Comparison of ENCODE assay signal across 17 cellular contexts in the genomic region with DNA sequence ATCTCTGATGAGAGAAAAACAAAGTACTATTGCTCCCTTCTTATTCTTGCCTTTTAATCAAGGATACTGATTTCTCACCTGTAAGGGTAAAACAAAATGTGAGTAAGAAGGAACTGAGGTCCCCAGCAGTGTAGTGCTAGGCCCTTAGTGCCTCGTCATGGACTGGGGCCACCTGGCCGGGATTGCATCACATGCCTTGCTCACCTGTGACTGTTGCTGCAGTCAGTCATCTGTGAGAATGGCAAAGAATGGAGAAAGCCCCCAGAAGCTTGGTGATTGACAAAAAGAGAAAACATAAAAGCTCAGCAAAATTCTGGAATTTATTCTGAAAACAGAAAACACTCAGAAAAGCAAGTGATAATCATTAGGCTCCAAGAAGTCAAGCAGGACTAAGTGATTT.
A peak's percentile ranks its signal among the peaks of the same experiment; 100 is the strongest.
DNase-seq lines count a peak whose midpoint lies in the region; ATAC-seq and TF ChIP-seq lines count a peak whose summit lies in the region.
"Had no signal": no experiment of that assay in that cellular context is flagged by ENCODE, and none has a peak within 500 bp of the region (broad histone marks: within the 10 kb centered on the region; RNA-seq: fewer than 3 reads in every experiment).

No MANE protein-coding gene starts in this region.

- H3K27ac Mint-ChIP-seq in MCF 10A (ENCODE audit: low read depth, unreplicated experiment) = no peak overlapping the region
- H3K27ac Mint-ChIP-seq in activated CD8-positive, alpha-beta T cell treated with anti-CD3 and anti-CD28 coated beads, Interleukin-2, amount 10 ng/mL, durations not matched to agents 7 days and 5 days = no peak overlapping the region

- intact Hi-C loops in MCF 10A (cut with micrococcal nuclease) = loop anchor here (5.0 kb wide), 1 partner anchor 63 kb away; a partner anchor contains a TSS
- intact Hi-C loops in breast epithelium (cut with DNase I; ENCODE audit: low total_unique reads) = no loop called here

- H3K4me3 ChIP-seq in breast epithelium (no peak overlapping the region), mesenchymal stem cell (ENCODE audit: insufficient read depth in 1 of 2, low read depth in 1 of 2, low read length in 2 of 2) (no peak overlapping the region)
- H3K4me3 ChIP-seq: BLaER1 had no signal

- H2AK5ac ChIP-seq in mesenchymal stem cell (ENCODE audit: low read length, severe bottlenecking) = peak overlapping the region; percentile 31

- POLR2A ChIA-PET in MCF 10A (lab: Yijun Ruan, JAX) = interaction anchor here (0.6 kb wide), 1 partner anchor 16 kb away, joined by 3 read pairs; no protein-coding TSS in a partner anchor
- POLR2A ChIA-PET in activated CD8-positive, alpha-beta T cell treated with anti-CD3 and anti-CD28 coated beads, Interleukin-2, amount 10 ng/mL, durations not matched to agents 7 days and 5 days (lab: Charles Lee) = no interaction called here

- H3K36me3 ChIP-seq in breast epithelium (no peaks in the 10 kb centered on the region), mesenchymal stem cell (ENCODE audit: control insufficient read depth in 1 of 2, insufficient read depth in 2 of 2, low read depth in 1 of 2, low read length in 2 of 2) (peaks cover 0 to 3% of the 10 kb centered on the region in 2 experiments)
- H3K36me3 ChIP-seq: BLaER1 had no signal

- no peak overlapping the region for H3K14ac ChIP-seq in mesenchymal stem cell (ENCODE audit: low read length in 2 of 2)

- H4K8ac ChIP-seq in mesenchymal stem cell (ENCODE audit: low read length) = peak overlapping the region; percentile 27

- peaks cover 16% of the 10 kb centered on the region for H3K4me1 Mint-ChIP-seq in MCF 10A (ENCODE audit: insufficient read depth, unreplicated experiment)
- H3K4me1 Mint-ChIP-seq in activated CD8-positive, alpha-beta T cell treated with anti-CD3 and anti-CD28 coated beads, Interleukin-2, amount 10 ng/mL, durations not matched to agents 7 days and 5 days (ENCODE audit: low read depth) = peaks cover 20% of the 10 kb centered on the region

- TF ChIP-seq CTCF in MCF 10A (IDR thresholded peaks at IDR 0.05; ENCODE audit: unreplicated experiment) (no peak), breast epithelium (IDR thresholded peaks at IDR 0.05) (no peak)

- no peak overlapping the region for H2BK120ac ChIP-seq in mesenchymal stem cell (ENCODE audit: low read depth, low read length)

- ATAC-seq in esophagus mucosa (peak; percentile 62), HG03159 (IDR thresholded peaks at IDR 0.05; ENCODE audit: unreplicated experiment) (no peak)
- ATAC-seq in activated CD4-positive, CD25-positive, alpha-beta regulatory T cell treated with anti-CD3 and anti-CD28 coated beads, Interleukin-2, amount 50 U/mL, for 24 hours = no peak
- ATAC-seq in activated CD8-positive, alpha-beta T cell treated with anti-CD3 and anti-CD28 coated beads, Interleukin-2, amount 10 ng/mL, durations not matched to agents 7 days and 5 days = no peak

- H3K4me3 Mint-ChIP-seq in MCF 10A (ENCODE audit: unreplicated experiment) = no peak overlapping the region
- no peak overlapping the region for H3K4me3 Mint-ChIP-seq in activated CD8-positive, alpha-beta T cell treated with anti-CD3 and anti-CD28 coated beads, Interleukin-2, amount 10 ng/mL, durations not matched to agents 7 days and 5 days
- H3K4me3 Mint-ChIP-seq: CD8-positive, alpha-beta memory T cell had no signal

- H3K4me1 ChIP-seq in breast epithelium (no peaks in the 10 kb centered on the region), mesenchymal stem cell (ENCODE audit: control insufficient read depth, insufficient read depth, low read depth, low read length) (peaks cover 6% of the 10 kb centered on the region)

- no peak for TF ChIP-seq POLR2A in breast epithelium (IDR thresholded peaks at IDR 0.05)

- no peak overlapping the region for H2BK15ac ChIP-seq in mesenchymal stem cell (ENCODE audit: low read depth, poor library complexity, severe bottlenecking)

- no peak overlapping the region for H3K23ac ChIP-seq in mesenchymal stem cell (ENCODE audit: low read length in 2 of 2)

- H3K4ac ChIP-seq in mesenchymal stem cell (ENCODE audit: low read depth in 1 of 2, low read length in 2 of 2) = peak overlapping the region in 1 of 2 experiments; percentile 79

- peaks cover 6% of the 10 kb centered on the region for H3K36me3 Mint-ChIP-seq in MCF 10A (ENCODE audit: insufficient read depth, unreplicated experiment)
- H3K36me3 Mint-ChIP-seq in activated CD8-positive, alpha-beta T cell treated with anti-CD3 and anti-CD28 coated beads, Interleukin-2, amount 10 ng/mL, durations not matched to agents 7 days and 5 days (ENCODE audit: low read depth) = peaks cover 4% of the 10 kb centered on the region

- H3K27me3 Mint-ChIP-seq in MCF 10A (ENCODE audit: insufficient read depth, unreplicated experiment) = no peaks in the 10 kb centered on the region
- no peaks in the 10 kb centered on the region for H3K27me3 Mint-ChIP-seq in activated CD8-positive, alpha-beta T cell treated with anti-CD3 and anti-CD28 coated beads, Interleukin-2, amount 10 ng/mL, durations not matched to agents 7 days and 5 days (ENCODE audit: low read depth)

- peak overlapping the region; percentile 31 to 49 for H2BK12ac ChIP-seq in mesenchymal stem cell (ENCODE audit: low read length in 2 of 2)

- no peak overlapping the region for H2BK5ac ChIP-seq in mesenchymal stem cell (ENCODE audit: low read depth, low read length, poor library complexity, severe bottlenecking)

- H4K91ac ChIP-seq in mesenchymal stem cell (ENCODE audit: low read length) = no peak overlapping the region

- peaks cover 33% of the 10 kb centered on the region for H3K79me1 ChIP-seq in mesenchymal stem cell (replicated peaks; ENCODE audit: low read length, poor library complexity, severe bottlenecking)

- WGBS in mesenchymal stem cell = 46% methylated on average over 2 of the region's 2 CpGs

- H3K9me3 Mint-ChIP-seq in MCF 10A (ENCODE audit: unreplicated experiment) = no peaks in the 10 kb centered on the region
- no peaks in the 10 kb centered on the region for H3K9me3 Mint-ChIP-seq in activated CD8-positive, alpha-beta T cell treated with anti-CD3 and anti-CD28 coated beads, Interleukin-2, amount 10 ng/mL, durations not matched to agents 7 days and 5 days (ENCODE audit: insufficient read depth)
- H3K9me3 Mint-ChIP-seq: CD8-positive, alpha-beta memory T cell had no signal

- no peak overlapping the region for H2AFZ ChIP-seq in mesenchymal stem cell (ENCODE audit: low read depth, low read length)

- CTCF ChIA-PET in MCF 10A (lab: Yijun Ruan, JAX) = no interaction called here
- CTCF ChIA-PET in activated CD8-positive, alpha-beta T cell treated with anti-CD3 and anti-CD28 coated beads, Interleukin-2, amount 10 ng/mL, durations not matched to agents 7 days and 5 days (lab: Charles Lee) = no interaction called here

- no peaks in the 10 kb centered on the region for H3K27me3 ChIP-seq in breast epithelium
- H3K27me3 ChIP-seq in mesenchymal stem cell (ENCODE audit: control insufficient read depth in 1 of 2, insufficient read depth in 1 of 2, low read length in 2 of 2) = no peaks in the 10 kb centered on the region
- H3K27me3 ChIP-seq: BLaER1 had no signal

- H3K27ac ChIP-seq in breast epithelium = no peak overlapping the region
- H3K27ac ChIP-seq in mesenchymal stem cell (ENCODE audit: low read length, poor library complexity, severe bottlenecking) = no peak overlapping the region
- H3K27ac ChIP-seq: BLaER1 had no signal

- H3K18ac ChIP-seq in mesenchymal stem cell (ENCODE audit: low read depth in 1 of 2, low read length in 2 of 2) = no peak overlapping the region

- H3K9me3 ChIP-seq in breast epithelium (no peaks in the 10 kb centered on the region), mesenchymal stem cell (ENCODE audit: control insufficient read depth, low read length) (no peaks in the 10 kb centered on the region)
- H3K9me3 ChIP-seq: BLaER1 had no signal

- no TSS peak for BruUV-seq in MCF 10A (replicated peaks; lab: Mats Ljungman, UMichigan)

- H3K9ac ChIP-seq in mesenchymal stem cell (ENCODE audit: low read length) = no peak overlapping the region
- H3K9ac ChIP-seq: BLaER1 had no signal

- no peak overlapping the region for H3K4me2 ChIP-seq in mesenchymal stem cell (ENCODE audit: low read length, poor library complexity, severe bottlenecking)
- H3K4me2 ChIP-seq: BLaER1 had no signal

- DNase-seq in MCF 10A (ENCODE audit: unreplicated experiment) (peak; percentile 24), breast epithelium (ENCODE audit: low spot score in 2 of 2) (no peak), mesenchymal stem cell (no peak), GM19240 (ENCODE audit: insufficient read length, low spot score) (no peak)
- no peak for DNase-seq in activated CD8-positive, alpha-beta T cell treated with anti-CD3 and anti-CD28 coated beads, Interleukin-2, amount 10 ng/mL, durations not matched to agents 7 days and 5 days
- DNase-seq: 8988T; CD8-positive, alpha-beta memory T cell; EL; MV-4-11; NCI-H1417 treated with DMSO at 0.1 percent for 48 hours; NCI-H2029; NCI-H524; SHP77 had no signal
